In genomic region chr15:36925671-36926421, GRCh38 we compare ENCODE assay signal across 1 cellular context.
A peak's percentile ranks its signal among the peaks of the same experiment; 100 is the strongest.
TF ChIP-seq lines count a peak whose summit lies in the region.

No MANE protein-coding gene starts in this region.

TF ChIP-seq in HEK293, 187 proteins besides CTCF, POLR2A, EP300 and RAD21 (continued from another document):
- TF ChIP-seq ZNF518A (tag by site-specific recombination; conservative IDR thresholded peaks at IDR 0.05; ENCODE audit: low read depth) (no peak), ZBTB21 (tag by site-specific recombination; IDR thresholded peaks at IDR 0.05) (0 out of 2 replicates have a peak, but pooled peaks have one; percentile 26), ZNF404 (tag by site-specific recombination; IDR thresholded peaks at IDR 0.05) (no peak), ZNF354C (tag by site-specific recombination; IDR thresholded peaks at IDR 0.05; ENCODE audit: borderline replicate concordance, low read depth) (no peak), ZBTB1 (tag by site-specific recombination; IDR thresholded peaks at IDR 0.05) (no peak), ZNF175 (tag by site-specific recombination; IDR thresholded peaks at IDR 0.05) (no peak), PATZ1 (tag by site-specific recombination; IDR thresholded peaks at IDR 0.05) (0 out of 2 replicates have a peak, but pooled peaks have one; percentile 24), ZNF174 (tag by site-specific recombination; IDR thresholded peaks at IDR 0.05) (no peak), ZNF138 (tag by site-specific recombination; IDR thresholded peaks at IDR 0.05; ENCODE audit: borderline replicate concordance) (no peak), KLF17 (tag by site-specific recombination; IDR thresholded peaks at IDR 0.05) (peak; percentile 41; the same call in 1 of the 2 replicates), SP3 (tag by site-specific recombination; IDR thresholded peaks at IDR 0.05) (no peak), ZNF555 (tag by site-specific recombination; conservative IDR thresholded peaks at IDR 0.05) (no peak), ZNF2 (tag by site-specific recombination; IDR thresholded peaks at IDR 0.05) (peak; percentile 60), ZNF785 (tag by site-specific recombination; IDR thresholded peaks at IDR 0.05) (no peak), GLI2 (tag by site-specific recombination; IDR thresholded peaks at IDR 0.05; ENCODE audit: borderline replicate concordance, low read depth) (peak; percentile 90), ZNF692 (tag by site-specific recombination; IDR thresholded peaks at IDR 0.05) (peak; percentile 31; the same call in 1 of the 2 replicates), ZSCAN30 (tag by site-specific recombination; IDR thresholded peaks at IDR 0.05) (peak; percentile 83; the same call in 1 of the 2 replicates), KLF10 (tag by site-specific recombination; IDR thresholded peaks at IDR 0.05) (peak; percentile 61; the same call in 1 of the 2 replicates), ZNF16 (tag by site-specific recombination; IDR thresholded peaks at IDR 0.05; ENCODE audit: low read depth) (no peak), ZNF211 (tag by site-specific recombination; IDR thresholded peaks at IDR 0.05; ENCODE audit: low read depth) (no peak), SCRT1 (tag by site-specific recombination; IDR thresholded peaks at IDR 0.05; ENCODE audit: borderline replicate concordance) (peak; percentile 53; the same call in 1 of the 2 replicates), ZNF600 (tag by site-specific recombination; IDR thresholded peaks at IDR 0.05) (no peak), ZNF248 (tag by site-specific recombination; IDR thresholded peaks at IDR 0.05) (no peak), ZNF391 (tag by site-specific recombination; IDR thresholded peaks at IDR 0.05; ENCODE audit: borderline replicate concordance, low read depth) (no peak; the same call in 1 of the 2 replicates), ZNF626 (tag by site-specific recombination; IDR thresholded peaks at IDR 0.05) (no peak), PRDM2 (tag by site-specific recombination; IDR thresholded peaks at IDR 0.05; ENCODE audit: borderline replicate concordance) (no peak), ZNF610 (tag by site-specific recombination; IDR thresholded peaks at IDR 0.05; ENCODE audit: borderline replicate concordance) (peak; percentile 57; the same call in 1 of the 2 replicates), ZNF571 (tag by site-specific recombination; IDR thresholded peaks at IDR 0.05) (no peak), SETDB1 (IDR thresholded peaks at IDR 0.05; ENCODE audit: insufficient read length, low read length) (no peak), ZNF560 (tag by site-specific recombination; IDR thresholded peaks at IDR 0.05; ENCODE audit: borderline replicate concordance) (no peak), ELK4 (IDR thresholded peaks at IDR 0.05; ENCODE audit: borderline replicate concordance, low read depth, low read length) (no peak), ZNF280C (tag by site-specific recombination; IDR thresholded peaks at IDR 0.05) (no peak)
